10 cellular contexts compared by ENCODE assay signal in genomic region chr7:107834401-107834800, GRCh38. TPM values are rescaled to one million over a fixed set of nuclear protein-coding genes. Genes with fewer than 3 reads are reported as not detected.
"Had no signal": no experiment of that assay in that cellular context is flagged by ENCODE, and none has a peak within 500 bp of the region (broad histone marks: within the 10 kb centered on the region; RNA-seq: fewer than 3 reads in every experiment).

No MANE protein-coding gene starts in this region.

- ATAC-seq: GM23338, HepG2 had no signal

- H3K27ac ChIP-seq: HL-60, KMS-11 had no signal

- DNase-seq: H9, HCEC 1CT, IMR-90, KBM-7 had no signal

- H3K4me3 ChIP-seq: GM23338 had no signal

RNA-seq across cellular contexts. Expression of gene SLC26A3, which starts 31.4 kb away (rescaled TPM):
- total RNA-seq: GM23338, H1, H9, HT1080, IMR-90 had no signal
- polyA plus RNA-seq: GM23338, H1, IMR-90 had no signal
